In genomic region chr6:129567374-129567773, GRCh38 we compare ENCODE assay signal across 9 cellular contexts.
DNase-seq lines count a peak whose midpoint lies in the region; ATAC-seq, FAIRE-seq and TF ChIP-seq lines count a peak whose summit lies in the region.
"Had no signal": no experiment of that assay in that cellular context is flagged by ENCODE, and none has a peak within 500 bp of the region (broad histone marks: within the 10 kb centered on the region; RNA-seq: fewer than 3 reads in every experiment).

No MANE protein-coding gene starts in this region.

- H3K27me3 ChIP-seq in keratinocyte (ENCODE audit: control insufficient read depth, extremely low read depth, insufficient read depth, low read length) (no peaks in the 10 kb centered on the region), mesenchymal stem cell (ENCODE audit: control insufficient read depth in 1 of 2, insufficient read depth in 1 of 2, low read length in 2 of 2) (no peaks in the 10 kb centered on the region)
- H3K27me3 ChIP-seq: tibial artery had no signal

- H3K4me3 ChIP-seq in keratinocyte (ENCODE audit: control insufficient read depth in 2 of 3, extremely low read depth in 1 of 3, insufficient read depth in 2 of 3, low read depth in 1 of 3, low read length in 3 of 3) = no peak overlapping the region
- no peak overlapping the region for H3K4me3 ChIP-seq in mesenchymal stem cell (ENCODE audit: insufficient read depth in 1 of 2, low read depth in 1 of 2, low read length in 2 of 2)
- H3K4me3 ChIP-seq: tibial artery had no signal

- no peaks in the 10 kb centered on the region for H3K4me1 ChIP-seq in keratinocyte (ENCODE audit: control insufficient read depth, extremely low read depth, insufficient read depth, low read length)
- no peaks in the 10 kb centered on the region for H3K4me1 ChIP-seq in mesenchymal stem cell (ENCODE audit: control insufficient read depth, insufficient read depth, low read depth, low read length)
- H3K4me1 ChIP-seq: tibial artery had no signal

- CTCF ChIA-PET in activated CD4-positive, alpha-beta memory T cell treated with anti-CD3 and anti-CD28 coated beads for 36 hours (lab: Charles Lee) = interaction anchor here (0.8 to 4.2 kb wide), 6 partner anchors 18 to 464 kb away, joined by 3 to 55 read pairs (median 4); no protein-coding TSS in a partner anchor

- no peak overlapping the region for H2BK120ac ChIP-seq in mesenchymal stem cell (ENCODE audit: low read depth, low read length)

- H3K9me3 Mint-ChIP-seq in activated CD4-positive, alpha-beta memory T cell treated with anti-CD3 and anti-CD28 coated beads for 36 hours = peaks cover 19% of the 10 kb centered on the region

- no peaks in the 10 kb centered on the region for H3K4me1 Mint-ChIP-seq in activated CD4-positive, alpha-beta memory T cell treated with anti-CD3 and anti-CD28 coated beads for 36 hours (ENCODE audit: low read depth)

- H3K27me3 Mint-ChIP-seq in activated CD4-positive, alpha-beta memory T cell treated with anti-CD3 and anti-CD28 coated beads for 36 hours = no peaks in the 10 kb centered on the region

- H2AFZ ChIP-seq in keratinocyte (ENCODE audit: control insufficient read depth, low read length) (no peak overlapping the region), mesenchymal stem cell (ENCODE audit: low read depth, low read length) (no peak overlapping the region)

- WGBS in mesenchymal stem cell = 81% methylated on average over 5 of the region's 5 CpGs

- H3K36me3 ChIP-seq in keratinocyte (ENCODE audit: control insufficient read depth in 2 of 2, extremely low read depth in 1 of 2, insufficient read depth in 2 of 2, low read length in 2 of 2) = no peaks in the 10 kb centered on the region
- peaks cover 3 to 11% of the 10 kb centered on the region in 2 experiments for H3K36me3 ChIP-seq in mesenchymal stem cell (ENCODE audit: control insufficient read depth in 1 of 2, insufficient read depth in 2 of 2, low read depth in 1 of 2, low read length in 2 of 2)
- H3K36me3 ChIP-seq: tibial artery had no signal

- no peaks in the 10 kb centered on the region for H3K79me2 ChIP-seq in keratinocyte (ENCODE audit: control insufficient read depth, insufficient read depth, low read length)

- dilution Hi-C loops in keratinocyte (cut with MboI; ENCODE audit: extremely low pct_ligation_motif_present, low sequenced_read_pairs) = no loop called here

- H4K8ac ChIP-seq in mesenchymal stem cell (ENCODE audit: low read length) = no peak overlapping the region

- H2AK5ac ChIP-seq in mesenchymal stem cell (ENCODE audit: low read length, severe bottlenecking) = no peak overlapping the region

- POLR2A ChIA-PET in activated CD4-positive, alpha-beta memory T cell treated with anti-CD3 and anti-CD28 coated beads for 36 hours (lab: Charles Lee) = no interaction called here

- H3K79me1 ChIP-seq in mesenchymal stem cell (replicated peaks; ENCODE audit: low read length, poor library complexity, severe bottlenecking) = peaks cover 6% of the 10 kb centered on the region

- H3K36me3 Mint-ChIP-seq in activated CD4-positive, alpha-beta memory T cell treated with anti-CD3 and anti-CD28 coated beads for 36 hours = peaks cover 3% of the 10 kb centered on the region

- no peak overlapping the region for H3K4me3 Mint-ChIP-seq in activated CD4-positive, alpha-beta memory T cell treated with anti-CD3 and anti-CD28 coated beads for 36 hours

- no peak for ATAC-seq in GM21825 (IDR thresholded peaks at IDR 0.05; ENCODE audit: unreplicated experiment)

- H3K4me2 ChIP-seq in keratinocyte (ENCODE audit: control insufficient read depth, extremely low read depth, insufficient read depth, low read depth, low read length) (no peak overlapping the region), mesenchymal stem cell (ENCODE audit: low read length, poor library complexity, severe bottlenecking) (no peak overlapping the region)

- no peak overlapping the region for H3K18ac ChIP-seq in mesenchymal stem cell (ENCODE audit: low read depth in 1 of 2, low read length in 2 of 2)

- no peak overlapping the region for H3K23ac ChIP-seq in mesenchymal stem cell (ENCODE audit: low read length in 2 of 2)

- no peak overlapping the region for H2BK5ac ChIP-seq in mesenchymal stem cell (ENCODE audit: low read depth, low read length, poor library complexity, severe bottlenecking)

- H4K91ac ChIP-seq in mesenchymal stem cell (ENCODE audit: low read length) = no peak overlapping the region

- H3K27ac ChIP-seq in keratinocyte (ENCODE audit: control insufficient read depth, insufficient read depth, low read length) (no peak overlapping the region), mesenchymal stem cell (ENCODE audit: low read length, poor library complexity, severe bottlenecking) (no peak overlapping the region)
- H3K27ac ChIP-seq: tibial artery had no signal

- no peaks in the 10 kb centered on the region for H4K20me1 ChIP-seq in keratinocyte (ENCODE audit: control insufficient read depth, extremely low read depth, insufficient read depth, low read length)

- no peak overlapping the region for H3K14ac ChIP-seq in mesenchymal stem cell (ENCODE audit: low read length in 2 of 2)

- H2BK15ac ChIP-seq in mesenchymal stem cell (ENCODE audit: low read depth, poor library complexity, severe bottlenecking) = no peak overlapping the region

- no peak for FAIRE-seq in keratinocyte (lab: Jason Lieb, UNC)

- H3K27ac Mint-ChIP-seq in activated CD4-positive, alpha-beta memory T cell treated with anti-CD3 and anti-CD28 coated beads for 36 hours = no peak overlapping the region

- no peak overlapping the region for H3K4ac ChIP-seq in mesenchymal stem cell (ENCODE audit: low read depth in 1 of 2, low read length in 2 of 2)

- no peaks in the 10 kb centered on the region for H3K9me1 ChIP-seq in keratinocyte (ENCODE audit: control insufficient read depth, extremely low read depth, insufficient read depth, low read length)

- no peak overlapping the region for H2BK12ac ChIP-seq in mesenchymal stem cell (ENCODE audit: low read length in 2 of 2)

- intact Hi-C loops in activated CD4-positive, alpha-beta memory T cell treated with anti-CD3 and anti-CD28 coated beads for 36 hours (cut with micrococcal nuclease) = loop anchor here (1.0 kb wide), 1 partner anchor 68 kb away; no protein-coding TSS in a partner anchor

- peak in 2 of 3 experiments; percentile 44 to 49 for TF ChIP-seq CTCF in keratinocyte (optimal IDR thresholded peaks at IDR 0.05 in 1 of 3, IDR thresholded peaks at IDR 0.05 in 1 of 3, conservative IDR thresholded peaks at IDR 0.05 in 1 of 3; ENCODE audit: extremely low read depth in 1 of 3, insufficient read depth in 2 of 3, low read length in 3 of 3)

- H3K9me3 ChIP-seq in keratinocyte (ENCODE audit: control insufficient read depth, low read depth, low read length) (no peaks in the 10 kb centered on the region), mesenchymal stem cell (ENCODE audit: control insufficient read depth, low read length) (peaks cover 6% of the 10 kb centered on the region)
- H3K9me3 ChIP-seq: tibial artery had no signal

- H3K9ac ChIP-seq in keratinocyte (ENCODE audit: control insufficient read depth, extremely low read depth, insufficient read depth, low read length) (no peak overlapping the region), mesenchymal stem cell (ENCODE audit: low read length) (no peak overlapping the region)

- peak; percentile 29 for DNase-seq in EH (ENCODE audit: low read depth)
- peak in 52 of 76 experiments; percentile 10 to 77 (median 48) for DNase-seq in HUDEP-2 (lab: John Stamatoyannopoulos, UW; ENCODE audit: unreplicated experiment in 76 of 76)
- DNase-seq in activated CD4-positive, alpha-beta memory T cell treated with anti-CD3 and anti-CD28 coated beads for 36 hours = peak; percentile 54
- DNase-seq in keratinocyte (ENCODE audit: low read depth, low spot score) = no peak
- no peak for DNase-seq in NCI-H1930 (lab: John Stamatoyannopoulos, UW)
- no peak for DNase-seq in putamen (ENCODE audit: low spot score)
- no peak for DNase-seq in mesenchymal stem cell

Comparison
In these comparisons a context has a peak if more than half of its experiments do, and no peak if none do; other contexts are left out.
1. DNase-seq: peak in EH (single experiment), HUDEP-2 (52 of 76) and activated CD4-positive, alpha-beta memory T cell treated with anti-CD3 and anti-CD28 coated beads for 36 hours (single experiment); none in keratinocyte (single experiment), NCI-H1930 (0 of 2), putamen (single experiment) and mesenchymal stem cell (single experiment).